ENCODE assay signal across 1 cellular context in the genomic region with DNA sequence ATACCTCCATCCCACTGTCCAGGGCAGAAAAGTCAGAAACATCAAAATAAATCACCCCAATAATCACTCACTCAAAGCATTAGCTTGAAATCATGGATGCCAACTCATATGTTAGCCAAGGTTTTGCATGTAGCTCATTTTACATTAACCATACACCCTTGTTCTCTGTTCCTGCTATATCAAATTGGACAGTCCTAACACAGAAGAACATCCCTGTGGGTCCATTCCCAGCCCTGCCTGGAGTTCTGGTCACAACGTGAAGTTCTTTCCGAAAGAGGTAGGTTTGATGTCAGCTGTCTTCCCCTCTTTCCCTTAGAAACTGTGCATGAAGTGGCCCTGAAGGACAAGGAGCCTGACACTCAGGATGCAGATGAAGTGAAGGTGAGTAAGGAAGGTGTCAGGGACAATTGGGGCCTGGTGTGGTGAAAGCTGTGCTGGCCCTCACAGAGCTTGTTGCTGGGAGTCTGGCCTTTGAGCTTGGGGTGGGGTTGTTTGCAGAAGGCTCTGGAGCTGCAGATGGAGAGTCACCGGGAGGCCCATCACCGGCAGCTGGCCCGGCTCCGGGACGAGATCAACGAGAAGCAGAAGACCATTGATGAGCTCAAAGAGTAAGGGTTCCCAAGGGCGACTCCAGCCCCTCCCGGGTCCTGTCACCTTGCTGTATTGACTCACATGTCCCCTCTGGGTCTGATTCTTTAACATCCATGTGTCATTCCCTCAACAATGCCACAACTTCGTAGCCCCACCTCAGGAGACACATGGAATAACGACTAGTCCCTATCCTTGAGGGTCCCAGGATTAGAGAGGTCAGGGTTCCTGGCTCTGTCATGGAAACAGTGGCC.
A peak's percentile ranks its signal among the peaks of the same experiment; 100 is the strongest.
TF ChIP-seq lines count a peak whose summit lies in the region.

No MANE protein-coding gene starts in this region.

TF ChIP-seq in HepG2, 621 proteins besides CTCF, POLR2A, EP300 and RAD21 (continued from another document and continues in another):
- TF ChIP-seq, protein P1, sequence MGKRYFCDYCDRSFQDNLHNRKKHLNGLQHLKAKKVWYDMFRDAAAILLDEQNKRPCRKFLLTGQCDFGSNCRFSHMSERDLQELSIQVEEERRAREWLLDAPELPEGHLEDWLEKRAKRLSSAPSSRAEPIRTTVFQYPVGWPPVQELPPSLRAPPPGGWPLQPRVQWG (CRISPR knock-in tag; IDR thresholded peaks at IDR 0.05; ENCODE audit: borderline replicate concordance, low read depth): no peak
- 0 out of 2 replicates have a peak, but pooled peaks have one; percentile 59 for TF ChIP-seq ZNF329 (CRISPR knock-in tag; IDR thresholded peaks at IDR 0.05; ENCODE audit: low read depth)
- TF ChIP-seq SRSF1 (optimal IDR thresholded peaks at IDR 0.05; ENCODE audit: low read depth, low read length): no peak
- TF ChIP-seq HOXA3 (CRISPR knock-in tag; IDR thresholded peaks at IDR 0.05): peak; percentile 89
- peak; percentile 93 for TF ChIP-seq ZNF639 (CRISPR knock-in tag; conservative IDR thresholded peaks at IDR 0.05)
- peak; percentile 79; the same call in 1 of the 2 replicates for TF ChIP-seq MTA1 (CRISPR knock-in tag; IDR thresholded peaks at IDR 0.05; ENCODE audit: borderline replicate concordance)
- 0 out of 2 replicates have a peak, but pooled peaks have one; percentile 44 for TF ChIP-seq ZNF784 (CRISPR knock-in tag; IDR thresholded peaks at IDR 0.05; ENCODE audit: borderline replicate concordance)
- TF ChIP-seq DNMT1 (CRISPR knock-in tag; IDR thresholded peaks at IDR 0.05): no peak
- TF ChIP-seq RAD51 (IDR thresholded peaks at IDR 0.05; ENCODE audit: borderline replicate concordance): no peak
- TF ChIP-seq ZNF674 (CRISPR knock-in tag; IDR thresholded peaks at IDR 0.05; ENCODE audit: low read depth): no peak
- TF ChIP-seq PHF8 (CRISPR knock-in tag; IDR thresholded peaks at IDR 0.05): peak; percentile 41; the same call in 1 of the 2 replicates
- TF ChIP-seq, protein P2, sequence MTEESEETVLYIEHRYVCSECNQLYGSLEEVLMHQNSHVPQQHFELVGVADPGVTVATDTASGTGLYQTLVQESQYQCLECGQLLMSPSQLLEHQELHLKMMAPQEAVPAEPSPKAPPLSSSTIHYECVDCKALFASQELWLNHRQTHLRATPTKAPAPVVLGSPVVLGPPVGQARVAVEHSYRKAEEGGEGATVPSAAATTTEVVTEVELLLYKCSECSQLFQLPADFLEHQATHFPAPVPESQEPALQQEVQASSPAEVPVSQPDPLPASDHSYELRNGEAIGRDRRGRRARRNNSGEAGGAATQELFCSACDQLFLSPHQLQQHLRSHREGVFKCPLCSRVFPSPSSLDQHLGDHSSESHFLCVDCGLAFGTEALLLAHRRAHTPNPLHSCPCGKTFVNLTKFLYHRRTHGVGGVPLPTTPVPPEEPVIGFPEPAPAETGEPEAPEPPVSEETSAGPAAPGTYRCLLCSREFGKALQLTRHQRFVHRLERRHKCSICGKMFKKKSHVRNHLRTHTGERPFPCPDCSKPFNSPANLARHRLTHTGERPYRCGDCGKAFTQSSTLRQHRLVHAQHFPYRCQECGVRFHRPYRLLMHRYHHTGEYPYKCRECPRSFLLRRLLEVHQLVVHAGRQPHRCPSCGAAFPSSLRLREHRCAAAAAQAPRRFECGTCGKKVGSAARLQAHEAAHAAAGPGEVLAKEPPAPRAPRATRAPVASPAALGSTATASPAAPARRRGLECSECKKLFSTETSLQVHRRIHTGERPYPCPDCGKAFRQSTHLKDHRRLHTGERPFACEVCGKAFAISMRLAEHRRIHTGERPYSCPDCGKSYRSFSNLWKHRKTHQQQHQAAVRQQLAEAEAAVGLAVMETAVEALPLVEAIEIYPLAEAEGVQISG (CRISPR knock-in tag; IDR thresholded peaks at IDR 0.05): peak; percentile 75
- TF ChIP-seq KLF11 (CRISPR knock-in tag; IDR thresholded peaks at IDR 0.05): 0 out of 2 replicates have a peak, but pooled peaks have one; percentile 20
- TF ChIP-seq ZNF251 (CRISPR knock-in tag; IDR thresholded peaks at IDR 0.05): no peak
- TF ChIP-seq ZNF121 (CRISPR knock-in tag; IDR thresholded peaks at IDR 0.05): peak; percentile 83
- TF ChIP-seq GABPB1 (CRISPR knock-in tag; IDR thresholded peaks at IDR 0.05): peak; percentile 19; the same call in 1 of the 2 replicates
- peak; percentile 60; the same call in 1 of the 2 replicates for TF ChIP-seq SOX5 (CRISPR knock-in tag; IDR thresholded peaks at IDR 0.05; ENCODE audit: borderline replicate concordance)
- peak; percentile 50 for TF ChIP-seq MEIS1 (CRISPR knock-in tag; IDR thresholded peaks at IDR 0.05; ENCODE audit: borderline replicate concordance)
- peak; percentile 45; the same call in 1 of the 2 replicates for TF ChIP-seq RBFOX2 (IDR thresholded peaks at IDR 0.05; ENCODE audit: low read depth, low read length)
- TF ChIP-seq ZNF841 (CRISPR knock-in tag; IDR thresholded peaks at IDR 0.05; ENCODE audit: borderline replicate concordance): no peak
- TF ChIP-seq PHF5A (CRISPR knock-in tag; IDR thresholded peaks at IDR 0.05; ENCODE audit: low read depth, unreplicated experiment): peak; percentile 28
- no peak for TF ChIP-seq PCBP2 (optimal IDR thresholded peaks at IDR 0.05; ENCODE audit: low read depth, low read length, poor library complexity, severe bottlenecking)
- 0 out of 2 replicates have a peak, but pooled peaks have one; percentile 64 for TF ChIP-seq GFI1 (CRISPR knock-in tag; IDR thresholded peaks at IDR 0.05; ENCODE audit: borderline replicate concordance)
- TF ChIP-seq HNF4G (IDR thresholded peaks at IDR 0.05; ENCODE audit: borderline replicate concordance, low read depth, low read length): peak; percentile 87
- peak; percentile 55; the same call in 1 of the 2 replicates for TF ChIP-seq HNF4G (CRISPR knock-in tag; IDR thresholded peaks at IDR 0.05; ENCODE audit: borderline replicate concordance, low read depth)
- peak; percentile 14; the same call in 1 of the 2 replicates for TF ChIP-seq ZNF501 (CRISPR knock-in tag; IDR thresholded peaks at IDR 0.05)
- TF ChIP-seq, protein P3, sequence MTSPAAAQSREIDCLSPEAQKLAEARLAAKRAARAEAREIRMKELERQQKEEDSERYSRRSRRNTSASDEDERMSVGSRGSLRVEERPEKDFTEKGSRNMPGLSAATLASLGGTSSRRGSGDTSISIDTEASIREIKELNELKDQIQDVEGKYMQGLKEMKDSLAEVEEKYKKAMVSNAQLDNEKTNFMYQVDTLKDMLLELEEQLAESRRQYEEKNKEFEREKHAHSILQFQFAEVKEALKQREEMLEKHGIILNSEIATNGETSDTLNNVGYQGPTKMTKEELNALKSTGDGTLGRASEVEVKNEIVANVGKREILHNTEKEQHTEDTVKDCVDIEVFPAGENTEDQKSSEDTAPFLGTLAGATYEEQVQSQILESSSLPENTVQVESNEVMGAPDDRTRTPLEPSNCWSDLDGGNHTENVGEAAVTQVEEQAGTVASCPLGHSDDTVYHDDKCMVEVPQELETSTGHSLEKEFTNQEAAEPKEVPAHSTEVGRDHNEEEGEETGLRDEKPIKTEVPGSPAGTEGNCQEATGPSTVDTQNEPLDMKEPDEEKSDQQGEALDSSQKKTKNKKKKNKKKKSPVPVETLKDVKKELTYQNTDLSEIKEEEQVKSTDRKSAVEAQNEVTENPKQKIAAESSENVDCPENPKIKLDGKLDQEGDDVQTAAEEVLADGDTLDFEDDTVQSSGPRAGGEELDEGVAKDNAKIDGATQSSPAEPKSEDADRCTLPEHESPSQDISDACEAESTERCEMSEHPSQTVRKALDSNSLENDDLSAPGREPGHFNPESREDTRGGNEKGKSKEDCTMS (CRISPR knock-in tag; conservative IDR thresholded peaks at IDR 0.05): no peak
- TF ChIP-seq ZNF766 (CRISPR knock-in tag; IDR thresholded peaks at IDR 0.05; ENCODE audit: borderline replicate concordance): no peak
- TF ChIP-seq NFE2L2 (IDR thresholded peaks at IDR 0.05; ENCODE audit: low read length): no peak
- TF ChIP-seq SOX6 (IDR thresholded peaks at IDR 0.05): no peak
- TF ChIP-seq SOX6 (CRISPR knock-in tag; IDR thresholded peaks at IDR 0.05): peak; percentile 77
- peak; percentile 45; the same call in 1 of the 2 replicates for TF ChIP-seq KDM2A (CRISPR knock-in tag; IDR thresholded peaks at IDR 0.05; ENCODE audit: borderline replicate concordance, low read depth)
- peak; percentile 56; the same call in 1 of the 2 replicates for TF ChIP-seq SPEN (CRISPR knock-in tag; IDR thresholded peaks at IDR 0.05; ENCODE audit: low read depth)
- TF ChIP-seq ZFY (CRISPR knock-in tag; IDR thresholded peaks at IDR 0.05): peak; percentile 89
- TF ChIP-seq, protein P4, sequence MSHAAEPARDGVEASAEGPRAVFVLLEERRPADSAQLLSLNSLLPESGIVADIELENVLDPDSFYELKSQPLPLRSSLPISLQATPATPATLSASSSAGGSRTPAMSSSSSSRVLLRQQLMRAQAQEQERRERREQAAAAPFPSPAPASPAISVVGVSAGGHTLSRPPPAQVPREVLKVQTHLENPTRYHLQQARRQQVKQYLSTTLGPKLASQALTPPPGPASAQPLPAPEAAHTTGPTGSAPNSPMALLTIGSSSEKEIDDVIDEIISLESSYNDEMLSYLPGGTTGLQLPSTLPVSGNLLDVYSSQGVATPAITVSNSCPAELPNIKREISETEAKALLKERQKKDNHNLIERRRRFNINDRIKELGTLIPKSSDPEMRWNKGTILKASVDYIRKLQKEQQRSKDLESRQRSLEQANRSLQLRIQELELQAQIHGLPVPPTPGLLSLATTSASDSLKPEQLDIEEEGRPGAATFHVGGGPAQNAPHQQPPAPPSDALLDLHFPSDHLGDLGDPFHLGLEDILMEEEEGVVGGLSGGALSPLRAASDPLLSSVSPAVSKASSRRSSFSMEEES (CRISPR knock-in tag; IDR thresholded peaks at IDR 0.05): no peak; the same call in 1 of the 2 replicates
- TF ChIP-seq TEAD3 (CRISPR knock-in tag; optimal IDR thresholded peaks at IDR 0.05; ENCODE audit: borderline replicate concordance): peak; percentile 50
- TF ChIP-seq ZFP90 (CRISPR knock-in tag; IDR thresholded peaks at IDR 0.05; ENCODE audit: borderline replicate concordance): 0 out of 2 replicates have a peak, but pooled peaks have one; percentile 46
- 0 out of 2 replicates have a peak, but pooled peaks have one; percentile 10 for TF ChIP-seq JUNB (CRISPR knock-in tag; IDR thresholded peaks at IDR 0.05; ENCODE audit: borderline replicate concordance)
- TF ChIP-seq KDM5B (CRISPR knock-in tag; IDR thresholded peaks at IDR 0.05; ENCODE audit: borderline replicate concordance): peak; percentile 57; the same call in 1 of the 2 replicates
- peak; percentile 35; the same call in 1 of the 2 replicates for TF ChIP-seq MIER3 (CRISPR knock-in tag; IDR thresholded peaks at IDR 0.05; ENCODE audit: borderline replicate concordance)
- TF ChIP-seq ZNF747 (CRISPR knock-in tag; IDR thresholded peaks at IDR 0.05; ENCODE audit: borderline replicate concordance): peak; percentile 52; the same call in 1 of the 2 replicates
- TF ChIP-seq NFATC3 (CRISPR knock-in tag; IDR thresholded peaks at IDR 0.05): no peak
- TF ChIP-seq, protein P5, sequence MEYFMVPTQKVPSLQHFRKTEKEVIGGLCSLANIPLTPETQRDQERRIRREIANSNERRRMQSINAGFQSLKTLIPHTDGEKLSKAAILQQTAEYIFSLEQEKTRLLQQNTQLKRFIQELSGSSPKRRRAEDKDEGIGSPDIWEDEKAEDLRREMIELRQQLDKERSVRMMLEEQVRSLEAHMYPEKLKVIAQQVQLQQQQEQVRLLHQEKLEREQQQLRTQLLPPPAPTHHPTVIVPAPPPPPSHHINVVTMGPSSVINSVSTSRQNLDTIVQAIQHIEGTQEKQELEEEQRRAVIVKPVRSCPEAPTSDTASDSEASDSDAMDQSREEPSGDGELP (IDR thresholded peaks at IDR 0.05; ENCODE audit: borderline replicate concordance, low read depth): peak; percentile 89
- peak; percentile 68; the same call in 1 of the 2 replicates for TF ChIP-seq ZNF331 (CRISPR knock-in tag; IDR thresholded peaks at IDR 0.05)
- peak; percentile 84; the same call in 1 of the 2 replicates for TF ChIP-seq ZNF792 (CRISPR knock-in tag; IDR thresholded peaks at IDR 0.05)
- TF ChIP-seq ZNF691 (CRISPR knock-in tag; IDR thresholded peaks at IDR 0.05; ENCODE audit: borderline replicate concordance, low read depth): peak; percentile 17; the same call in 1 of the 2 replicates
- TF ChIP-seq MED8 (CRISPR knock-in tag; IDR thresholded peaks at IDR 0.05; ENCODE audit: insufficient replicate concordance): no peak
- TF ChIP-seq, protein P6, sequence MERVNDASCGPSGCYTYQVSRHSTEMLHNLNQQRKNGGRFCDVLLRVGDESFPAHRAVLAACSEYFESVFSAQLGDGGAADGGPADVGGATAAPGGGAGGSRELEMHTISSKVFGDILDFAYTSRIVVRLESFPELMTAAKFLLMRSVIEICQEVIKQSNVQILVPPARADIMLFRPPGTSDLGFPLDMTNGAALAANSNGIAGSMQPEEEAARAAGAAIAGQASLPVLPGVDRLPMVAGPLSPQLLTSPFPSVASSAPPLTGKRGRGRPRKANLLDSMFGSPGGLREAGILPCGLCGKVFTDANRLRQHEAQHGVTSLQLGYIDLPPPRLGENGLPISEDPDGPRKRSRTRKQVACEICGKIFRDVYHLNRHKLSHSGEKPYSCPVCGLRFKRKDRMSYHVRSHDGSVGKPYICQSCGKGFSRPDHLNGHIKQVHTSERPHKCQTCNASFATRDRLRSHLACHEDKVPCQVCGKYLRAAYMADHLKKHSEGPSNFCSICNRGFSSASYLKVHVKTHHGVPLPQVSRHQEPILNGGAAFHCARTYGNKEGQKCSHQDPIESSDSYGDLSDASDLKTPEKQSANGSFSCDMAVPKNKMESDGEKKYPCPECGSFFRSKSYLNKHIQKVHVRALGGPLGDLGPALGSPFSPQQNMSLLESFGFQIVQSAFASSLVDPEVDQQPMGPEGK (CRISPR knock-in tag; IDR thresholded peaks at IDR 0.05): peak; percentile 60
- no peak for TF ChIP-seq POLR2AphosphoS2 (IDR thresholded peaks at IDR 0.05; ENCODE audit: low read depth, low read length)
- 0 out of 2 replicates have a peak, but pooled peaks have one; percentile 63 for TF ChIP-seq SNAPC2 (CRISPR knock-in tag; IDR thresholded peaks at IDR 0.05)
- TF ChIP-seq TOE1 (CRISPR knock-in tag; IDR thresholded peaks at IDR 0.05): 0 out of 2 replicates have a peak, but pooled peaks have one; percentile 46
